Comparison of ENCODE assay signal across 7 cellular contexts in the genomic region with DNA sequence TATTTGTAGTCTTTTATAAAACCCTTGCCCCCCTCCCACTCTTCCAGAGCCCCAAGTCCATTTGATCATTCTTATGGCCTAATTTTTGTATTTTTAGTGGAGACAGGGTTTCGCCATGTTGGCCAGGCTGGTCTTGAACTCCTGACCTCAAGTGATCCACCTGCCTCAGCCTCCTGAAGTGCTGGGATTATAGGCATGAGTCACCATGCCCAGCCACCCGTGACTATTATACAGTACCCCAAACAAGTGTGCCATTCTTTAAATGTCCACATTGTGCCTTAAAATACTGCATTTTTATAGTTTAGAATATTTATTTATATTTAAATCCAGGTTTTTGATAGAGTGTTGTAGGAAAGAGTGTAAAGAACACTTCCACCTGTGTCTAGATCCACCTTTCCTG.
A peak's percentile ranks its signal among the peaks of the same experiment; 100 is the strongest.
DNase-seq lines count a peak whose midpoint lies in the region; ATAC-seq and TF ChIP-seq lines count a peak whose summit lies in the region.
"Not testable (repeated sequence)": the region's sequence is repeated elsewhere in the genome, so short reads cannot be mapped to it uniquely, and the experiment has no call there.

No MANE protein-coding gene starts in this region.

- CTCF ChIA-PET in Panc1 (lab: Charles Lee), result not testable (repeated sequence)
- CTCF ChIA-PET in activated CD8-positive, alpha-beta T cell treated with anti-CD3 and anti-CD28 coated beads, Interleukin-2, amount 10 ng/mL, durations not matched to agents 7 days and 5 days (lab: Charles Lee), result interaction anchor here (2.1 kb wide), 1 partner anchor 15 kb away, joined by 10 read pairs; no protein-coding TSS in a partner anchor

- in situ Hi-C loops in Panc1 (cut with HindIII; ENCODE audit: low pct_unique_long_range_greater_than_20kb, low sequenced_read_pairs); brain microvascular endothelial cell (cut with HindIII; ENCODE audit: low pct_ligation_motif_present, low sequenced_read_pairs): not testable (repeated sequence)

- H3K27me3 ChIP-seq in Panc1 (ENCODE audit: control insufficient read depth, insufficient read depth, low read length); brain microvascular endothelial cell (replicated peaks); left ventricle myocardium inferior (ENCODE audit: low read depth): not testable (repeated sequence)

- H3K9me3 Mint-ChIP-seq in activated CD8-positive, alpha-beta T cell treated with anti-CD3 and anti-CD28 coated beads, Interleukin-2, amount 10 ng/mL, durations not matched to agents 7 days and 5 days (ENCODE audit: insufficient read depth); naive thymus-derived CD8-positive, alpha-beta T cell; stimulated activated naive CD8-positive, alpha-beta T cell treated with anti-CD3 and anti-CD28 coated beads, Interleukin-15, Interleukin-2, amounts not matched to agents 100 ng/mL and 50 ng/mL, for 24 hours: not testable (repeated sequence)

- not testable (repeated sequence) for H3K9me3 ChIP-seq in Panc1 (ENCODE audit: control insufficient read depth, insufficient read depth, low read depth, low read length); left ventricle myocardium inferior (replicated peaks)

- H3K36me3 Mint-ChIP-seq in activated CD8-positive, alpha-beta T cell treated with anti-CD3 and anti-CD28 coated beads, Interleukin-2, amount 10 ng/mL, durations not matched to agents 7 days and 5 days (ENCODE audit: low read depth), result peaks cover 52% of the 10 kb centered on the region
- peaks cover 0 to 32% (median 16%) of the 10 kb centered on the region in 3 donors for H3K36me3 Mint-ChIP-seq in naive thymus-derived CD8-positive, alpha-beta T cell
- peaks cover 30% of the 10 kb centered on the region for H3K36me3 Mint-ChIP-seq in stimulated activated naive CD8-positive, alpha-beta T cell treated with anti-CD3 and anti-CD28 coated beads, Interleukin-15, Interleukin-2, amounts not matched to agents 100 ng/mL and 50 ng/mL, for 24 hours (ENCODE audit: low read depth)

- not testable (repeated sequence) for H3K36me3 ChIP-seq in Panc1 (ENCODE audit: control insufficient read depth, insufficient read depth, low read length); brain microvascular endothelial cell (replicated peaks); left ventricle myocardium inferior

- H3K4me1 ChIP-seq in Panc1 (ENCODE audit: control insufficient read depth, insufficient read depth, low read length) (peaks cover 52% of the 10 kb centered on the region), left ventricle myocardium inferior (peaks cover 52% of the 10 kb centered on the region)

- H3K27ac Mint-ChIP-seq in activated CD8-positive, alpha-beta T cell treated with anti-CD3 and anti-CD28 coated beads, Interleukin-2, amount 10 ng/mL, durations not matched to agents 7 days and 5 days, result peak overlapping the region; percentile 96
- H3K27ac Mint-ChIP-seq in naive thymus-derived CD8-positive, alpha-beta T cell, result peak overlapping the region; percentile 97 to 100 (median 99)
- peak overlapping the region; percentile 98 for H3K27ac Mint-ChIP-seq in stimulated activated naive CD8-positive, alpha-beta T cell treated with anti-CD3 and anti-CD28 coated beads, Interleukin-15, Interleukin-2, amounts not matched to agents 100 ng/mL and 50 ng/mL, for 24 hours

- peak; percentile 32; the same call in 1 of the 2 replicates for ATAC-seq in Panc1
- not testable (repeated sequence) for ATAC-seq in activated CD8-positive, alpha-beta T cell treated with anti-CD3 and anti-CD28 coated beads, Interleukin-2, amount 10 ng/mL, durations not matched to agents 7 days and 5 days; naive thymus-derived CD8-positive, alpha-beta T cell

- H3K27me3 Mint-ChIP-seq in activated CD8-positive, alpha-beta T cell treated with anti-CD3 and anti-CD28 coated beads, Interleukin-2, amount 10 ng/mL, durations not matched to agents 7 days and 5 days (ENCODE audit: low read depth); naive thymus-derived CD8-positive, alpha-beta T cell; stimulated activated naive CD8-positive, alpha-beta T cell treated with anti-CD3 and anti-CD28 coated beads, Interleukin-15, Interleukin-2, amounts not matched to agents 100 ng/mL and 50 ng/mL, for 24 hours: not testable (repeated sequence)

- not testable (repeated sequence) for DNase-seq in Panc1 (ENCODE audit: low read depth, low spot score); activated CD8-positive, alpha-beta T cell treated with anti-CD3 and anti-CD28 coated beads, Interleukin-2, amount 10 ng/mL, durations not matched to agents 7 days and 5 days; brain microvascular endothelial cell; left ventricle myocardium inferior; naive thymus-derived CD8-positive, alpha-beta T cell

- peak overlapping the region; percentile 9; the same call in 1 of the 2 replicates for H3K4me3 ChIP-seq in GM08714 (ENCODE audit: low read length)
- 0 out of 4 replicates have a peak overlapping the region, but pooled peaks of 1 of the 2 experiments have one; percentile 10 for H3K4me3 ChIP-seq in Panc1 (ENCODE audit: low read depth in 2 of 2, low read length in 2 of 2)
- not testable (repeated sequence) for H3K4me3 ChIP-seq in brain microvascular endothelial cell (ENCODE audit: low read depth, low read length); left ventricle myocardium inferior

- POLR2A ChIA-PET in Panc1 (lab: Charles Lee), result interaction anchor here (0.6 kb wide), 1 partner anchor 104 kb away, joined by 6 read pairs; no protein-coding TSS in a partner anchor
- POLR2A ChIA-PET in activated CD8-positive, alpha-beta T cell treated with anti-CD3 and anti-CD28 coated beads, Interleukin-2, amount 10 ng/mL, durations not matched to agents 7 days and 5 days (lab: Charles Lee), result interaction anchor here (0.9 to 9.2 kb wide), 8 partner anchors 10 to 216 kb away, joined by 4 to 158 read pairs (median 7); partner anchors contain the start of gene CDC42SE2
- POLR2A ChIA-PET in naive thymus-derived CD8-positive, alpha-beta T cell (lab: Charles Lee), result interaction anchor here (1.0 to 11.1 kb wide), 4 partner anchors 19 to 122 kb away, joined by 3 to 159 read pairs (median 4); partner anchors contain the start of gene CDC42SE2

- intact Hi-C loops in Panc1 (cut with micrococcal nuclease; ENCODE audit: unreplicated experiment), result loop anchor here (5.0 kb wide), 2 partner anchors 108 to 218 kb away; no protein-coding TSS in a partner anchor
- intact Hi-C loops in left ventricle myocardium inferior (cut with micrococcal nuclease), result not testable (repeated sequence)

- H3K27ac ChIP-seq in Panc1 (ENCODE audit: low read length) (peak overlapping the region; percentile 76), brain microvascular endothelial cell (peak overlapping the region; percentile 76), left ventricle myocardium inferior (replicated peaks) (peak overlapping the region; percentile 51)

- not testable (repeated sequence) for TF ChIP-seq CTCF in Panc1 (IDR thresholded peaks at IDR 0.05); brain microvascular endothelial cell (IDR thresholded peaks at IDR 0.05; ENCODE audit: low read depth, low read length, missing control alignments); left ventricle myocardium inferior (IDR thresholded peaks at IDR 0.05; ENCODE audit: borderline replicate concordance)

- H3K4me3 Mint-ChIP-seq in activated CD8-positive, alpha-beta T cell treated with anti-CD3 and anti-CD28 coated beads, Interleukin-2, amount 10 ng/mL, durations not matched to agents 7 days and 5 days, result peak overlapping the region; percentile 57
- H3K4me3 Mint-ChIP-seq in naive thymus-derived CD8-positive, alpha-beta T cell, result peak overlapping the region; percentile 30 to 80 (median 77)
- H3K4me3 Mint-ChIP-seq in stimulated activated naive CD8-positive, alpha-beta T cell treated with anti-CD3 and anti-CD28 coated beads, Interleukin-15, Interleukin-2, amounts not matched to agents 100 ng/mL and 50 ng/mL, for 24 hours, result peak overlapping the region; percentile 62

- peaks cover 81% of the 10 kb centered on the region for H3K4me1 Mint-ChIP-seq in activated CD8-positive, alpha-beta T cell treated with anti-CD3 and anti-CD28 coated beads, Interleukin-2, amount 10 ng/mL, durations not matched to agents 7 days and 5 days (ENCODE audit: low read depth)
- H3K4me1 Mint-ChIP-seq in naive thymus-derived CD8-positive, alpha-beta T cell, result peaks cover 36 to 98% (median 87%) of the 10 kb centered on the region in 4 donors
- peaks cover 100% of the 10 kb centered on the region for H3K4me1 Mint-ChIP-seq in stimulated activated naive CD8-positive, alpha-beta T cell treated with anti-CD3 and anti-CD28 coated beads, Interleukin-15, Interleukin-2, amounts not matched to agents 100 ng/mL and 50 ng/mL, for 24 hours (ENCODE audit: low read depth)

- not testable (repeated sequence) for BruUV-seq in Panc1 (replicated peaks; lab: Mats Ljungman, UMichigan)
